Comparison of ENCODE assay signal across 21 cellular contexts in genomic region chr5:131641494-131641893, GRCh38.
"Had no signal": no experiment of that assay in that cellular context is flagged by ENCODE, and none has a peak within 500 bp of the region (broad histone marks: within the 10 kb centered on the region; RNA-seq: fewer than 3 reads in every experiment).

No MANE protein-coding gene starts in this region.

- H3K27me3 ChIP-seq: brain microvascular endothelial cell, cardiac muscle cell had no signal

- H3K9me3 Mint-ChIP-seq: activated B cell treated with CpG ODN at 0.5 μM for 24 hours; activated CD4-positive, alpha-beta memory T cell treated with anti-CD3 and anti-CD28 coated beads, Interleukin-2, amount 10 ng/mL, durations not matched to agents 7 days and 5 days; activated naive CD4-positive, alpha-beta T cell treated with anti-CD3 and anti-CD28 coated beads, Interleukin-2, amount 50 U/mL, for 72 hours had no signal

- DNase-seq: activated B cell treated with CpG ODN at 0.5 μM for 24 hours; activated CD4-positive, alpha-beta memory T cell treated with anti-CD3 and anti-CD28 coated beads, Interleukin-2, amount 10 ng/mL, durations not matched to agents 7 days and 5 days; activated CD4-positive, alpha-beta T cell treated with anti-CD3 and anti-CD28 coated beads, Interleukin-2, amount 50 U/mL, for 1 hour; activated CD8-positive, alpha-beta memory T cell treated with anti-CD3 and anti-CD28 coated beads, Interleukin-2, amount 50 U/mL, for 48 hours; activated gamma-delta T cell; activated T-cell treated with anti-CD3 and anti-CD28 coated beads, Interleukin-2, amount 50 U/mL, for 1 hour; brain microvascular endothelial cell; cerebellar nuclear complex; Kasumi-1; NCI-H1105 treated with DMSO at 0.1 percent for 48 hours; NCI-H1436 treated with DMSO at 0.1 percent for 48 hours; NCI-H187; NCI-H2081; NCI-H446; NCI-H524; PC-3; SHP77 treated with DMSO at 0.1 percent for 48 hours; T-helper 2 cell; T1000 had no signal

- H3K27me3 Mint-ChIP-seq: activated B cell treated with CpG ODN at 0.5 μM for 24 hours; activated CD4-positive, alpha-beta memory T cell treated with anti-CD3 and anti-CD28 coated beads, Interleukin-2, amount 10 ng/mL, durations not matched to agents 7 days and 5 days had no signal

- H3K27ac Mint-ChIP-seq: activated CD4-positive, alpha-beta memory T cell treated with anti-CD3 and anti-CD28 coated beads, Interleukin-2, amount 10 ng/mL, durations not matched to agents 7 days and 5 days had no signal

- H3K4me3 ChIP-seq: cardiac muscle cell had no signal

- H3K27ac ChIP-seq: brain microvascular endothelial cell, cardiac muscle cell had no signal

- H3K4me3 Mint-ChIP-seq: activated B cell treated with CpG ODN at 0.5 μM for 24 hours; activated CD4-positive, alpha-beta memory T cell treated with anti-CD3 and anti-CD28 coated beads, Interleukin-2, amount 10 ng/mL, durations not matched to agents 7 days and 5 days had no signal
